Comparison of ENCODE assay signal across 8 cellular contexts in genomic region chr4:121072080-121072835, GRCh38. TPM values are rescaled to one million over a fixed set of nuclear protein-coding genes. Genes with fewer than 3 reads are reported as not detected.
DNase-seq lines count a peak whose midpoint lies in the region; ATAC-seq lines count a peak whose summit lies in the region.

NDNF (minus strand) TSS chr4:121072535; CDS start chr4:121045837, 26,698 bp downstream.

- peak within 1 kb of the TSS; percentile 58 for H3K4me3 ChIP-seq in effector memory CD4-positive, alpha-beta T cell (ENCODE audit: insufficient read depth, low read depth, low read length, poor library complexity, severe bottlenecking)
- H3K4me3 ChIP-seq in mesendoderm (ENCODE audit: low read length) = peak within 1 kb of the TSS; percentile 41

- DNase-seq in D341Med (ENCODE audit: low spot score) = peak; percentile 80
- peak; percentile 83 for DNase-seq in activated CD4-positive, alpha-beta T cell treated with anti-CD3 and anti-CD28 coated beads, Interleukin-2, amount 10 ng/mL, durations not matched to agents 24 days and 14 days
- peak; percentile 16 to 41 (median 33) for DNase-seq in effector memory CD4-positive, alpha-beta T cell
- DNase-seq in mesendoderm = peak; percentile 41
- DNase-seq in NCI-H2171 treated with DMSO at 0.1 percent for 48 hours (lab: John Stamatoyannopoulos, UW) = no peak
- no peak for DNase-seq in GM19240 (ENCODE audit: insufficient read length, low spot score)

- peak; percentile 44 for ATAC-seq in HG03520 (IDR thresholded peaks at IDR 0.05; ENCODE audit: unreplicated experiment)
- peak; percentile 41 for ATAC-seq in stimulated activated memory B cell treated with anti-CD40 and anti-IgM and Interleukin-4, amounts not matched to agents 10 μg/mL and 1 μg/mL and 100 μg/mL, for 72 hours

- H2AK5ac ChIP-seq in mesendoderm (ENCODE audit: low read length) = no peak within 1 kb of the TSS

- peak within 1 kb of the TSS; percentile 95 for H3K4me2 ChIP-seq in mesendoderm (ENCODE audit: low read length)

- H3K9me3 Mint-ChIP-seq in activated CD4-positive, alpha-beta T cell treated with anti-CD3 and anti-CD28 coated beads, Interleukin-2, amount 10 ng/mL, durations not matched to agents 24 days and 14 days = no peaks in the 10 kb centered on the region
- no peaks in the 10 kb centered on the region for H3K9me3 Mint-ChIP-seq in stimulated activated memory B cell treated with anti-CD40 and anti-IgM and Interleukin-4, amounts not matched to agents 10 μg/mL and 1 μg/mL and 100 μg/mL, for 72 hours

- intact Hi-C loops in activated CD4-positive, alpha-beta T cell treated with anti-CD3 and anti-CD28 coated beads, Interleukin-2, amount 10 ng/mL, durations not matched to agents 24 days and 14 days (cut with micrococcal nuclease) = loop anchor here (1.0 to 2.0 kb wide), 2 partner anchors 31 to 149 kb away; partner anchors contain the start of gene PRDM5

- no peak within 1 kb of the TSS for H2BK5ac ChIP-seq in mesendoderm (ENCODE audit: low read length)

- WGBS in mesendoderm (ENCODE audit: extremely low coverage, insufficient coverage, low lambda C conversion rate) = no CpG with 5 or more reads among the region's 70 CpGs

- H3K4me1 Mint-ChIP-seq in activated CD4-positive, alpha-beta T cell treated with anti-CD3 and anti-CD28 coated beads, Interleukin-2, amount 10 ng/mL, durations not matched to agents 24 days and 14 days = peaks cover 25% of the 10 kb centered on the region
- H3K4me1 Mint-ChIP-seq in stimulated activated memory B cell treated with anti-CD40 and anti-IgM and Interleukin-4, amounts not matched to agents 10 μg/mL and 1 μg/mL and 100 μg/mL, for 72 hours = peaks cover 27% of the 10 kb centered on the region

- H3K27me3 ChIP-seq in effector memory CD4-positive, alpha-beta T cell (replicated peaks; ENCODE audit: control insufficient read depth, insufficient read depth, low read length, poor library complexity, severe bottlenecking) = peaks cover 36% of the 10 kb centered on the region
- H3K27me3 ChIP-seq in mesendoderm (ENCODE audit: insufficient read depth, low read length, poor library complexity) = peaks cover 3% of the 10 kb centered on the region

- H3K23ac ChIP-seq in mesendoderm (ENCODE audit: low read length) = no peak within 1 kb of the TSS

- H3K27ac ChIP-seq in effector memory CD4-positive, alpha-beta T cell (ENCODE audit: insufficient read depth, low read length, poor library complexity, severe bottlenecking) = no peak within 1 kb of the TSS
- H3K27ac ChIP-seq in mesendoderm (ENCODE audit: low read depth, low read length) = no peak within 1 kb of the TSS

- no peak within 1 kb of the TSS for H4K5ac ChIP-seq in mesendoderm (ENCODE audit: low read length)

- H2BK120ac ChIP-seq in mesendoderm (ENCODE audit: low read depth, low read length) = no peak within 1 kb of the TSS

- H3K36me3 ChIP-seq in effector memory CD4-positive, alpha-beta T cell (ENCODE audit: control insufficient read depth, insufficient read depth, low read length) = no peaks in the 10 kb centered on the region
- H3K36me3 ChIP-seq in mesendoderm (ENCODE audit: control insufficient read depth, insufficient read depth, low read length) = no peaks in the 10 kb centered on the region

- H3K79me2 ChIP-seq in mesendoderm (ENCODE audit: control insufficient read depth, insufficient read depth, low read length) = no peaks in the 10 kb centered on the region

- H3K56ac ChIP-seq in mesendoderm (ENCODE audit: low read length) = peak within 1 kb of the TSS; percentile 82

- no peaks in the 10 kb centered on the region for H3K36me3 Mint-ChIP-seq in activated CD4-positive, alpha-beta T cell treated with anti-CD3 and anti-CD28 coated beads, Interleukin-2, amount 10 ng/mL, durations not matched to agents 24 days and 14 days (ENCODE audit: low read depth)
- H3K36me3 Mint-ChIP-seq in stimulated activated memory B cell treated with anti-CD40 and anti-IgM and Interleukin-4, amounts not matched to agents 10 μg/mL and 1 μg/mL and 100 μg/mL, for 72 hours = no peaks in the 10 kb centered on the region

- H3K9ac ChIP-seq in mesendoderm (ENCODE audit: low read length) = peak within 1 kb of the TSS; percentile 62

- peak within 1 kb of the TSS; percentile 85 for H3K4me3 Mint-ChIP-seq in activated CD4-positive, alpha-beta T cell treated with anti-CD3 and anti-CD28 coated beads, Interleukin-2, amount 10 ng/mL, durations not matched to agents 24 days and 14 days
- peak within 1 kb of the TSS; percentile 74 for H3K4me3 Mint-ChIP-seq in stimulated activated memory B cell treated with anti-CD40 and anti-IgM and Interleukin-4, amounts not matched to agents 10 μg/mL and 1 μg/mL and 100 μg/mL, for 72 hours

- H2BK15ac ChIP-seq in mesendoderm (replicated peaks; ENCODE audit: low read depth) = no peak within 1 kb of the TSS

- no peak within 1 kb of the TSS for H3K4ac ChIP-seq in mesendoderm (ENCODE audit: low read depth, low read length)

- no peaks in the 10 kb centered on the region for H3K9me3 ChIP-seq in effector memory CD4-positive, alpha-beta T cell (ENCODE audit: control insufficient read depth, low read length)

- peak within 1 kb of the TSS; percentile 32 for H3K27ac Mint-ChIP-seq in activated CD4-positive, alpha-beta T cell treated with anti-CD3 and anti-CD28 coated beads, Interleukin-2, amount 10 ng/mL, durations not matched to agents 24 days and 14 days
- no peak within 1 kb of the TSS for H3K27ac Mint-ChIP-seq in stimulated activated memory B cell treated with anti-CD40 and anti-IgM and Interleukin-4, amounts not matched to agents 10 μg/mL and 1 μg/mL and 100 μg/mL, for 72 hours

- H3K79me1 ChIP-seq in mesendoderm (ENCODE audit: low read length) = no peaks in the 10 kb centered on the region

- H3K27me3 Mint-ChIP-seq in activated CD4-positive, alpha-beta T cell treated with anti-CD3 and anti-CD28 coated beads, Interleukin-2, amount 10 ng/mL, durations not matched to agents 24 days and 14 days = peaks cover 69% of the 10 kb centered on the region
- peaks cover 66% of the 10 kb centered on the region for H3K27me3 Mint-ChIP-seq in stimulated activated memory B cell treated with anti-CD40 and anti-IgM and Interleukin-4, amounts not matched to agents 10 μg/mL and 1 μg/mL and 100 μg/mL, for 72 hours

- peak within 1 kb of the TSS; percentile 13 for H3K18ac ChIP-seq in mesendoderm (ENCODE audit: low read length)

- H3K4me1 ChIP-seq in effector memory CD4-positive, alpha-beta T cell (ENCODE audit: control insufficient read depth, insufficient read depth, low read length, poor library complexity, severe bottlenecking) = peaks cover 19% of the 10 kb centered on the region
- H3K4me1 ChIP-seq in mesendoderm (ENCODE audit: control insufficient read depth, low read depth, low read length) = peaks cover 4% of the 10 kb centered on the region

- H4K8ac ChIP-seq in mesendoderm (ENCODE audit: low read depth, low read length) = no peak within 1 kb of the TSS

RNA-seq across cellular contexts. Expression of gene NDNF, which starts in this region (rescaled TPM):
- 0.14 TPM in 1 of 2 replicates, not detected in the other for total RNA-seq in activated CD4-positive, alpha-beta T cell treated with anti-CD3 and anti-CD28 coated beads, Interleukin-2, amount 10 ng/mL, durations not matched to agents 24 days and 14 days
- polyA plus RNA-seq in mesendoderm (2013, experiment 1 of 2) = 0.10 TPM
- polyA plus RNA-seq in mesendoderm (2013, experiment 2 of 2) = 0.10 TPM

Comparison
In these comparisons a context has a peak if more than half of its experiments do, and no peak if none do; other contexts are left out.
1. Peak in DNase-seq in activated CD4-positive, alpha-beta T cell treated with anti-CD3 and anti-CD28 coated beads, Interleukin-2, amount 10 ng/mL, durations not matched to agents 24 days and 14 days; RNA of the gene not detected or under 1 TPM.
2. DNase-seq: peak in D341Med (single experiment), effector memory CD4-positive, alpha-beta T cell (3 of 3) and mesendoderm (single experiment); none in NCI-H2171 treated with DMSO at 0.1 percent for 48 hours (single experiment) and GM19240 (single experiment).